Comparison of ENCODE assay signal across 8 cellular contexts in genomic region chr2:202494300-202494699, GRCh38.
DNase-seq lines count a peak whose midpoint lies in the region; ATAC-seq and TF ChIP-seq lines count a peak whose summit lies in the region.
"Had no signal": no experiment of that assay in that cellular context is flagged by ENCODE, and none has a peak within 500 bp of the region (broad histone marks: within the 10 kb centered on the region; RNA-seq: fewer than 3 reads in every experiment).

No MANE protein-coding gene starts in this region.

- no peaks in the 10 kb centered on the region for H3K36me3 ChIP-seq in SK-N-MC (ENCODE audit: insufficient read depth, low read length)
- H3K36me3 ChIP-seq: gastrocnemius medialis had no signal

- TF ChIP-seq CTCF in HFF-Myc (IDR thresholded peaks at IDR 0.05; ENCODE audit: low read depth, low read length, missing control alignments): no peak
- TF ChIP-seq CTCF in foreskin keratinocyte (conservative IDR thresholded peaks at IDR 0.05): no peak

- no peaks in the 10 kb centered on the region for H3K27me3 ChIP-seq in foreskin keratinocyte
- H3K27me3 ChIP-seq: gastrocnemius medialis had no signal

- peak; percentile 68 for ATAC-seq in left ventricle myocardium superior
- no peak for ATAC-seq in foreskin keratinocyte
- ATAC-seq: gastrocnemius medialis had no signal

- intact Hi-C loops in left ventricle myocardium superior (cut with micrococcal nuclease): no loop called here

- DNase-seq in HFF-Myc (ENCODE audit: extremely low read depth, low read depth) (peak; percentile 24), SK-N-MC (ENCODE audit: low read depth, low spot score) (peak; percentile 30), left ventricle myocardium superior (no peak), smooth muscle cell of the brain vasculature (ENCODE audit: low read depth, low spot score) (peak; percentile 79), foreskin keratinocyte (no peak), ureter (ENCODE audit: low spot score) (no peak), erythroblast (lab: John Stamatoyannopoulos, UW) (no peak)
- DNase-seq: gastrocnemius medialis had no signal

- peak overlapping the region; percentile 27 for H3K9ac ChIP-seq in SK-N-MC (ENCODE audit: insufficient read length)

- H3K27ac ChIP-seq in SK-N-MC (peak overlapping the region; percentile 69), foreskin keratinocyte (no peak overlapping the region)
- H3K27ac ChIP-seq: gastrocnemius medialis had no signal

- TF ChIP-seq POLR2A in erythroblast (IDR thresholded peaks at IDR 0.05; ENCODE audit: low read length): no peak

- no peak overlapping the region for H3K4me3 ChIP-seq in HFF-Myc (replicated peaks; ENCODE audit: low read depth, low read length)
- H3K4me3 ChIP-seq in SK-N-MC: peak overlapping the region; percentile 28
- H3K4me3 ChIP-seq: gastrocnemius medialis had no signal

- H3K9me3 ChIP-seq in SK-N-MC (ENCODE audit: low read depth, low read length): no peaks in the 10 kb centered on the region
- H3K9me3 ChIP-seq: gastrocnemius medialis had no signal

- H3K4me1 ChIP-seq in foreskin keratinocyte: no peaks in the 10 kb centered on the region

Comparison
In these comparisons a context has a peak if more than half of its experiments do, and no peak if none do; other contexts are left out.
1. DNase-seq: peak in HFF-Myc (single experiment), SK-N-MC (single experiment) and smooth muscle cell of the brain vasculature (single experiment); none in left ventricle myocardium superior (single experiment), foreskin keratinocyte (0 of 2), ureter (single experiment) and erythroblast (0 of 2).